In the genomic region with DNA sequence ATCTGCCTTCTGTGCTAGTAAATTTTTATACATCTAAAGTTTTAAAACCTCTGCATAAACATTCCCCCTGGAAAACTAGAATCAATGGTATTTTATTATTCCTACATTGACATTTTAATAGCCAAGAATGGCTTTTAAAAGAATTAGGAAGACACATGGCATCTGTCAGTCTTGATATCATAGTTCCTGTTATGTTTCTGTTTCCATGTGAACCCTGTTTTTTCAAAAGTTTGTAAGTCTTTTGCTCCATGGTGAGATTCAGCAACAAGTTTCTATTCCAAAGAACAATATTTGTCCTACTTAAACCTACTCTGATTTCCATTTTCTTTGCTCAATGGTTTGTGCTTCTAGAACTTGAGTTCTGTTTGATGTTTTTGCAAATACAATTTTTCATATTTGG, we compare ENCODE assay signal across 21 cellular contexts.
"Had no signal": no experiment of that assay in that cellular context is flagged by ENCODE, and none has a peak within 500 bp of the region (broad histone marks: within the 10 kb centered on the region; RNA-seq: fewer than 3 reads in every experiment).

No MANE protein-coding gene starts in this region.

- H3K9me3 ChIP-seq: colonic mucosa, esophagus squamous epithelium, heart right ventricle, left ventricle myocardium inferior, mucosa of descending colon, thyroid gland had no signal

- H3K36me3 ChIP-seq: colonic mucosa, esophagus squamous epithelium, heart right ventricle, left ventricle myocardium inferior, thyroid gland had no signal

- H3K4me3 Mint-ChIP-seq: activated CD4-positive, alpha-beta T cell treated with anti-CD3 and anti-CD28 coated beads, Interleukin-2, amount 10 ng/mL, durations not matched to agents 24 days and 14 days; activated T-cell treated with anti-CD3 and anti-CD28 coated beads, Interleukin-2, amount 50 U/mL, for 4 hours; central memory CD8-positive, alpha-beta T cell; immature natural killer cell; naive thymus-derived CD4-positive, alpha-beta T cell; stimulated activated memory B cell treated with anti-CD40 and anti-IgM and Interleukin-4, amounts not matched to agents 10 μg/mL and 1 μg/mL and 100 μg/mL, for 72 hours had no signal

- H3K27ac ChIP-seq: colonic mucosa, left ventricle myocardium inferior, parathyroid adenoma, thyroid gland had no signal

- H3K4me3 ChIP-seq: colonic mucosa, esophagus squamous epithelium, heart right ventricle, left ventricle myocardium inferior, mucosa of descending colon, thyroid gland had no signal

- H3K4me1 Mint-ChIP-seq: activated CD4-positive, alpha-beta T cell treated with anti-CD3 and anti-CD28 coated beads, Interleukin-2, amount 10 ng/mL, durations not matched to agents 24 days and 14 days; immature natural killer cell; naive thymus-derived CD4-positive, alpha-beta T cell had no signal

- ATAC-seq: activated T-cell treated with anti-CD3 and anti-CD28 coated beads, Interleukin-2, amount 50 U/mL, for 4 hours; mucosa of descending colon; naive thymus-derived CD4-positive, alpha-beta T cell; sciatic nerve; stimulated activated memory B cell treated with anti-CD40 and anti-IgM and Interleukin-4, amounts not matched to agents 10 μg/mL and 1 μg/mL and 100 μg/mL, for 72 hours had no signal

- H3K9me3 Mint-ChIP-seq: activated CD4-positive, alpha-beta T cell treated with anti-CD3 and anti-CD28 coated beads, Interleukin-2, amount 10 ng/mL, durations not matched to agents 24 days and 14 days; activated T-cell treated with anti-CD3 and anti-CD28 coated beads, Interleukin-2, amount 50 U/mL, for 4 hours; central memory CD8-positive, alpha-beta T cell; immature natural killer cell; stimulated activated memory B cell treated with anti-CD40 and anti-IgM and Interleukin-4, amounts not matched to agents 10 μg/mL and 1 μg/mL and 100 μg/mL, for 72 hours had no signal

- DNase-seq: activated CD4-positive, alpha-beta T cell treated with anti-CD3 and anti-CD28 coated beads, Interleukin-2, amount 10 ng/mL, durations not matched to agents 24 days and 14 days; activated CD8-positive, alpha-beta memory T cell treated with anti-CD3 and anti-CD28 coated beads, Interleukin-2, amount 50 U/mL, for 4 hours; activated effector memory CD4-positive, alpha-beta T cell treated with Interleukin-2 at 50 U/mL for 16 hours; activated naive CD4-positive, alpha-beta T cell treated with anti-CD3 and anti-CD28 coated beads, Interleukin-2, amount 50 U/mL, for 16 hours; activated T-cell treated with anti-CD3 and anti-CD28 coated beads, Interleukin-2, amount 50 U/mL, for 4 hours; aorta; colonic mucosa; effector CD4-positive, alpha-beta T cell; esophagus squamous epithelium; heart right ventricle; immature natural killer cell; kidney glomerular epithelial cell; left ventricle myocardium inferior; mucosa of descending colon; naive thymus-derived CD4-positive, alpha-beta T cell; stimulated activated CD4-positive, alpha-beta T cell treated with anti-CD3 and anti-CD28 coated beads, Interleukin-4, amount 100 ng/mL, for 4 hours; thyroid gland had no signal

- H3K36me3 Mint-ChIP-seq: immature natural killer cell; naive thymus-derived CD4-positive, alpha-beta T cell had no signal

- H3K27ac Mint-ChIP-seq: activated CD4-positive, alpha-beta T cell treated with anti-CD3 and anti-CD28 coated beads, Interleukin-2, amount 10 ng/mL, durations not matched to agents 24 days and 14 days; immature natural killer cell; naive thymus-derived CD4-positive, alpha-beta T cell had no signal

- H3K27me3 ChIP-seq: colonic mucosa, esophagus squamous epithelium, heart right ventricle, thyroid gland had no signal

- H3K27me3 Mint-ChIP-seq: central memory CD8-positive, alpha-beta T cell; stimulated activated memory B cell treated with anti-CD40 and anti-IgM and Interleukin-4, amounts not matched to agents 10 μg/mL and 1 μg/mL and 100 μg/mL, for 72 hours had no signal

- H3K4me1 ChIP-seq: colonic mucosa had no signal
